ENCODE assay signal across 8 cellular contexts in genomic region chr18:24138884-24139616, GRCh38. TPM values are rescaled to one million over a fixed set of nuclear protein-coding genes. Genes with fewer than 3 reads are reported as not detected.
DNase-seq lines count a peak whose midpoint lies in the region; ATAC-seq, FAIRE-seq and TF ChIP-seq lines count a peak whose summit lies in the region.

Gene CABYR, plus strand, starts transcription at chr18:24139062. Its CDS starts 4,053 bp downstream, at chr18:24143115.

- H3F3A ChIP-seq in GM23248 (ENCODE audit: insufficient read depth) = 0 out of 2 replicates have a peak, but pooled peaks cover 4% of the 10 kb centered on the region

- no peak for TF ChIP-seq CTCF in activated B cell treated with CpG ODN at 0.5 μM for 24 hours (IDR thresholded peaks at IDR 0.05)
- TF ChIP-seq CTCF in bronchial epithelial cell (IDR thresholded peaks at IDR 0.05; ENCODE audit: insufficient read depth, low read length, severe bottlenecking) = no peak

- peak; percentile 96 for ATAC-seq in activated B cell treated with CpG ODN at 0.5 μM for 24 hours (ENCODE audit: low read depth)

- H3K4me3 ChIP-seq in GM23248 (peak within 1 kb of the TSS; percentile 80), bronchial epithelial cell (ENCODE audit: low read depth, low read length) (peak within 1 kb of the TSS; percentile 59), skeletal muscle tissue (ENCODE audit: low read length in 3 of 3) (peak within 1 kb of the TSS; percentile 61 to 74 (median 62))

- no peaks in the 10 kb centered on the region for H3K9me3 ChIP-seq in GM23248 (ENCODE audit: low read depth)
- H3K9me3 ChIP-seq in skeletal muscle tissue (ENCODE audit: control insufficient read depth in 3 of 3, low read length in 3 of 3) = no peaks in the 10 kb centered on the region

- H3K4me1 Mint-ChIP-seq in activated B cell treated with CpG ODN at 0.5 μM for 24 hours = peaks cover 16% of the 10 kb centered on the region

- no peaks in the 10 kb centered on the region for H4K20me1 ChIP-seq in GM23248 (ENCODE audit: insufficient read depth)

- no peaks in the 10 kb centered on the region for H3K4me1 ChIP-seq in GM23248 (ENCODE audit: insufficient read depth)
- H3K4me1 ChIP-seq in skeletal muscle tissue (ENCODE audit: control insufficient read depth in 3 of 3, insufficient read depth in 3 of 3, low read length in 3 of 3) = peaks cover 0 to 4% (median 0%) of the 10 kb centered on the region in 3 donors

- POLR2A ChIA-PET in activated B cell treated with CpG ODN at 0.5 μM for 24 hours (lab: Charles Lee) = interaction anchor here (0.5 to 1.7 kb wide), 7 partner anchors 32 to 1337 kb away, joined by 3 to 8 read pairs (median 3); no protein-coding TSS in a partner anchor

- H3K27me3 ChIP-seq in GM23248 (replicated peaks; ENCODE audit: insufficient read depth) (no peaks in the 10 kb centered on the region), bronchial epithelial cell (ENCODE audit: control insufficient read depth, insufficient read depth, low read length) (no peaks in the 10 kb centered on the region), skeletal muscle tissue (ENCODE audit: control insufficient read depth in 3 of 3, insufficient read depth in 3 of 3, low read length in 3 of 3) (peaks cover 0 to 6% (median 3%) of the 10 kb centered on the region in 3 donors)

- CTCF ChIA-PET in activated B cell treated with CpG ODN at 0.5 μM for 24 hours (lab: Charles Lee) = interaction anchor here (2.1 kb wide), 1 partner anchor 48 kb away, joined by 5 read pairs; no protein-coding TSS in a partner anchor

- H3K36me3 ChIP-seq in GM23248 (ENCODE audit: low read depth) (0 out of 2 replicates have a peak, but pooled peaks cover 3% of the 10 kb centered on the region), bronchial epithelial cell (ENCODE audit: control insufficient read depth, insufficient read depth, low read length) (no peaks in the 10 kb centered on the region), skeletal muscle tissue (ENCODE audit: control insufficient read depth in 3 of 3, insufficient read depth in 3 of 3, low read length in 3 of 3) (no peaks in the 10 kb centered on the region)

- peaks cover 2% of the 10 kb centered on the region for H3K9me3 Mint-ChIP-seq in activated B cell treated with CpG ODN at 0.5 μM for 24 hours

- H3K9ac ChIP-seq in GM23248 (peak within 1 kb of the TSS; percentile 76), skeletal muscle tissue (ENCODE audit: low read depth in 1 of 3, low read length in 3 of 3) (peak within 1 kb of the TSS in 1 of 3 donors; percentile 23)

- in situ Hi-C loops in GM23248 (cut with MboI) = no loop called here

- no peak for FAIRE-seq in bronchial epithelial cell (lab: Jason Lieb, UNC)

- H2AFZ ChIP-seq in GM23248 = peak within 1 kb of the TSS; percentile 85

- 1 to 2% methylated on average over 53 to 59 of the region's 59 CpGs for WGBS in GM23248 (ENCODE audit: low coverage in 1 of 2, low lambda C conversion rate in 2 of 2, missing lambda C conversion rate in 2 of 2), 2 experiments

- intact Hi-C loops in activated B cell treated with CpG ODN at 0.5 μM for 24 hours (cut with micrococcal nuclease) = loop anchor here (1.0 kb wide), 1 partner anchor 38 kb away; no protein-coding TSS in a partner anchor

- peaks cover 6% of the 10 kb centered on the region for H3K27me3 Mint-ChIP-seq in activated B cell treated with CpG ODN at 0.5 μM for 24 hours

- H3K79me2 ChIP-seq in GM23248 (ENCODE audit: insufficient read depth) = no peaks in the 10 kb centered on the region

- peak within 1 kb of the TSS; percentile 85 for H3K4me2 ChIP-seq in GM23248 (ENCODE audit: unreplicated experiment)

- peak within 1 kb of the TSS; percentile 87 for H3K4me3 Mint-ChIP-seq in activated B cell treated with CpG ODN at 0.5 μM for 24 hours

- peaks cover 7% of the 10 kb centered on the region for H3K36me3 Mint-ChIP-seq in activated B cell treated with CpG ODN at 0.5 μM for 24 hours (ENCODE audit: low read depth)

- peak within 1 kb of the TSS; percentile 50 for H3K27ac Mint-ChIP-seq in activated B cell treated with CpG ODN at 0.5 μM for 24 hours

- H3K27ac ChIP-seq in GM23248 (peak within 1 kb of the TSS; percentile 57), skeletal muscle tissue (ENCODE audit: low read depth, low read length) (no peak within 1 kb of the TSS)

- DNase-seq in ELF-1 (ENCODE audit: low read depth, low spot score) (peak; percentile 92), GM23248 (peak; percentile 94), NCI-H128 (lab: John Stamatoyannopoulos, UW; ENCODE audit: unreplicated experiment) (peak; percentile 79), activated B cell treated with CpG ODN at 0.5 μM for 24 hours (peak; percentile 58), bronchial epithelial cell (ENCODE audit: low read depth) (peak; percentile 76), iPS-NIHi11 (ENCODE audit: low spot score) (peak; percentile 89), NAMALWA (ENCODE audit: low spot score) (no peak)

- no peaks in the 10 kb centered on the region for H3K9me2 ChIP-seq in GM23248 (ENCODE audit: insufficient read depth)

RNA-seq across cellular contexts. Expression of gene CABYR, which starts in this region (rescaled TPM):
- total RNA-seq in GM23248 (2014; rRNA removed; shearing (Covaris generic)) = 2.9 and 4.9 TPM in 2 replicates
- polyA plus RNA-seq in GM23248 (2016; fragmentation: Nextera tagmentation; extraction: Ambion mirVana) = 3.6 and 4.5 TPM in 2 replicates
- total RNA-seq in activated B cell treated with CpG ODN at 0.5 μM for 24 hours = 2.7 and 2.8 TPM in 2 replicates
- total RNA-seq in bronchial epithelial cell = 0.79 and 0.90 TPM in 2 replicates
- 3.1 TPM for total RNA-seq in skeletal muscle tissue

Comparison
In these comparisons a context has a peak if more than half of its experiments do, and no peak if none do; other contexts are left out.
1. Peak in DNase-seq and H3K4me3 ChIP-seq in bronchial epithelial cell; RNA of the gene not detected or under 1 TPM.